10 cellular contexts compared by ENCODE assay signal in genomic region chr16:84337236-84337635, GRCh38. TPM values are rescaled to one million over a fixed set of nuclear protein-coding genes. Genes with fewer than 3 reads are reported as not detected.
"Had no signal": no experiment of that assay in that cellular context is flagged by ENCODE, and none has a peak within 500 bp of the region (broad histone marks: within the 10 kb centered on the region; RNA-seq: fewer than 3 reads in every experiment).

No MANE protein-coding gene starts in this region.

RNA-seq across cellular contexts. Expression of gene ATP2C2, which starts 31.1 kb away (rescaled TPM):
- total RNA-seq: left cardiac atrium; left ventricle myocardium inferior; left ventricle myocardium superior; mononuclear cell; myocyte; naive thymus-derived CD4-positive, alpha-beta T cell had no signal
- polyA plus RNA-seq: immature natural killer cell, mammary epithelial cell had no signal

RNA-seq across cellular contexts. Expression of gene WFDC1, which starts 42.6 kb away (rescaled TPM):
- total RNA-seq: lung microvascular endothelial cell; mammary epithelial cell; naive thymus-derived CD4-positive, alpha-beta T cell had no signal
- polyA plus RNA-seq: immature natural killer cell; keratinocyte; mammary epithelial cell; naive thymus-derived CD4-positive, alpha-beta T cell had no signal
